Comparison of ENCODE assay signal across 8 cellular contexts in the genomic region with DNA sequence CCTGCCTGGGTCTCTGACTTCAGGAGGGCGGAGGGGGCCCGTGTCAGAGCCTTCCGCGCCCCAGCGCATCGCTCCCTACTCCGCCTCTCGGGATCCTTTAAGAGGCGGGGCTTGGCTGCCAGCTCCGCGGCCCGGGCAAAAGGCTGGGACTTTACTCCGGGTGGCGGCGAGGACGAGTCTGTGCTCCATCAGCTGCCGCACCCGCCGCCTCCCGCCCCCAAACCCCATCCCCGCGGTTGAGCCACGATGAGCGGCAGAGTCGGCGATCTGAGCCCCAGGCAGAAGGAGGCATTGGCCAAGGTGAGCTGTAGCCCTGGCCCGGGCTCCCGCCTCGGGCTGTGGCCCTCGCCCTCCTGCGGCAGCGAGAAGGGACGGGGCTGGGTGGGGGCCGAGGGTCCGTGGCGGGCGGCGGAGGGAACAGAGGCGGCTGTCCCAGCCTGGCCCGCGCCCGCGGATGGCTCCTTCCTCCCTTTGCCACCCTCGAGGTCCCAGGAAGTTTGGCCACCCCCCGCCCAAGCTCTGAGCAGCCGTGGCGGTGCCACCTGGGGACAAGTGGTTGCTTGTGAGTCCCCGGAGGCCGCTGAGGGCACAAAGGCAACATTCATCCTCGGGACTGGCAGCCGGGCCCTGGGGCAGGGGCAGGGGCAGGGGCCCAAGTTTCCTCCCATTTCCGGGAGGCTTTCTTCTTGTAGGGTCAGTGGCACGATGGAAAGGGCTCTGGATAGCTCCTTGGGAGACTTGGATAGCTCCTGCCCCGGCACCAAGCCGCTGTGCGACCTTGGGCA. TPM values are rescaled to one million over a fixed set of nuclear protein-coding genes. Genes with fewer than 3 reads are reported as not detected.
DNase-seq lines count a peak whose midpoint lies in the region; ATAC-seq, FAIRE-seq and TF ChIP-seq lines count a peak whose summit lies in the region.

A gene (plus strand): TSS at position 148 of the 785 bp plus-strand sequence. CDS start 99 bp downstream, at position 247.

- no peaks in the 10 kb centered on the region for H3K27me3 Mint-ChIP-seq in T-helper 2 cell treated with Interferon-gamma antibody and Interleukin-4, amounts not matched to agents 5 μg/mL and 100 μg/mL, for 36 hours (ENCODE audit: low read depth)

- ATAC-seq in left ventricle myocardium superior (peak; percentile 82), GM18870 (IDR thresholded peaks at IDR 0.05; ENCODE audit: unreplicated experiment) (no peak)

- TF ChIP-seq POLR2A in prostate gland (IDR thresholded peaks at IDR 0.05) = peak; percentile 88

- no peaks in the 10 kb centered on the region for H3K9me3 Mint-ChIP-seq in T-helper 2 cell treated with Interferon-gamma antibody and Interleukin-4, amounts not matched to agents 5 μg/mL and 100 μg/mL, for 36 hours

- H3K27ac ChIP-seq in C4-2B = peak within 1 kb of the TSS; percentile 61
- H3K27ac ChIP-seq in ascending aorta = peak within 1 kb of the TSS; percentile 38 to 80
- peak within 1 kb of the TSS; percentile 91 to 95 for H3K27ac ChIP-seq in prostate gland

- H3K4me1 ChIP-seq in ascending aorta = peaks cover 0 to 3% of the 10 kb centered on the region in 2 donors
- H3K4me1 ChIP-seq in prostate gland (replicated peaks) = peaks cover 16% of the 10 kb centered on the region

- TF ChIP-seq CTCF in C4-2B (conservative IDR thresholded peaks at IDR 0.05) (no peak), ascending aorta (IDR thresholded peaks at IDR 0.05) (no peak), prostate gland (IDR thresholded peaks at IDR 0.05) (no peak)

- no peaks in the 10 kb centered on the region for H3K9me3 ChIP-seq in ascending aorta
- H3K9me3 ChIP-seq in prostate gland = no peaks in the 10 kb centered on the region

- peak within 1 kb of the TSS; percentile 87 for H3K4me3 Mint-ChIP-seq in T-helper 2 cell treated with Interferon-gamma antibody and Interleukin-4, amounts not matched to agents 5 μg/mL and 100 μg/mL, for 36 hours

- peak within 1 kb of the TSS; percentile 55 for H3K27ac Mint-ChIP-seq in T-helper 2 cell treated with Interferon-gamma antibody and Interleukin-4, amounts not matched to agents 5 μg/mL and 100 μg/mL, for 36 hours

- intact Hi-C loops in ascending aorta (cut with DNase I) (loop anchor here (1.0 kb wide), 1 partner anchor 26 kb away; no protein-coding TSS in a partner anchor), left ventricle myocardium superior (cut with micrococcal nuclease) (loop anchor here (10.0 kb wide), 1 partner anchor 88 kb away; no protein-coding TSS in a partner anchor), prostate gland (cut with DNase I) (loop anchor here (2.0 kb wide), 1 partner anchor 28 kb away; a partner anchor contains a TSS)

- H3K27me3 ChIP-seq in ascending aorta (no peaks in the 10 kb centered on the region), prostate gland (replicated peaks; ENCODE audit: insufficient read depth) (no peaks in the 10 kb centered on the region)

- peaks cover 1% of the 10 kb centered on the region for H3K36me3 Mint-ChIP-seq in T-helper 2 cell treated with Interferon-gamma antibody and Interleukin-4, amounts not matched to agents 5 μg/mL and 100 μg/mL, for 36 hours (ENCODE audit: low read depth)

- H3K4me3 ChIP-seq in ascending aorta (peak within 1 kb of the TSS; percentile 71 to 97), prostate gland (peak within 1 kb of the TSS; percentile 77 to 87)

- peak; percentile 71 for FAIRE-seq in urothelium cell line (lab: Jason Lieb, UNC)

- no peaks in the 10 kb centered on the region for H3K36me3 ChIP-seq in ascending aorta
- H3K36me3 ChIP-seq in prostate gland = no peaks in the 10 kb centered on the region

- DNase-seq in HUDEP-2 (lab: John Stamatoyannopoulos, UW; ENCODE audit: unreplicated experiment in 76 of 76) (peak in 69 of 76 experiments; percentile 28 to 82 (median 66)), ascending aorta (ENCODE audit: low spot score in 2 of 2) (peak in 1 of 2 donors; percentile 85), left ventricle myocardium superior (peak; percentile 82), prostate gland (ENCODE audit: low spot score) (peak; percentile 79), urothelium cell line (ENCODE audit: low spot score) (peak; percentile 89)
- peak; percentile 64 for DNase-seq in T-helper 2 cell treated with Interferon-gamma antibody and Interleukin-4, amounts not matched to agents 5 μg/mL and 100 μg/mL, for 36 hours (ENCODE audit: low spot score)

- H3K4me1 Mint-ChIP-seq in T-helper 2 cell treated with Interferon-gamma antibody and Interleukin-4, amounts not matched to agents 5 μg/mL and 100 μg/mL, for 36 hours (ENCODE audit: low read depth) = peaks cover 39% of the 10 kb centered on the region

- under 1% methylated on average over 54 of the region's 56 CpGs for WGBS in prostate gland

RNA-seq across cellular contexts. Expression of the gene that starts here (rescaled TPM):
- 3.0 TPM for total RNA-seq in ascending aorta
- total RNA-seq in left ventricle myocardium superior = 0.82 TPM
- 10 to 100 TPM; 16.8 to 31.1 TPM for total RNA-seq in prostate gland

Comparison
In these comparisons a context has a peak if more than half of its experiments do, and no peak if none do; other contexts are left out.
1. Peak in DNase-seq and ATAC-seq in left ventricle myocardium superior; RNA of the gene not detected or under 1 TPM.